ENCODE assay signal across 8 cellular contexts in the genomic region with DNA sequence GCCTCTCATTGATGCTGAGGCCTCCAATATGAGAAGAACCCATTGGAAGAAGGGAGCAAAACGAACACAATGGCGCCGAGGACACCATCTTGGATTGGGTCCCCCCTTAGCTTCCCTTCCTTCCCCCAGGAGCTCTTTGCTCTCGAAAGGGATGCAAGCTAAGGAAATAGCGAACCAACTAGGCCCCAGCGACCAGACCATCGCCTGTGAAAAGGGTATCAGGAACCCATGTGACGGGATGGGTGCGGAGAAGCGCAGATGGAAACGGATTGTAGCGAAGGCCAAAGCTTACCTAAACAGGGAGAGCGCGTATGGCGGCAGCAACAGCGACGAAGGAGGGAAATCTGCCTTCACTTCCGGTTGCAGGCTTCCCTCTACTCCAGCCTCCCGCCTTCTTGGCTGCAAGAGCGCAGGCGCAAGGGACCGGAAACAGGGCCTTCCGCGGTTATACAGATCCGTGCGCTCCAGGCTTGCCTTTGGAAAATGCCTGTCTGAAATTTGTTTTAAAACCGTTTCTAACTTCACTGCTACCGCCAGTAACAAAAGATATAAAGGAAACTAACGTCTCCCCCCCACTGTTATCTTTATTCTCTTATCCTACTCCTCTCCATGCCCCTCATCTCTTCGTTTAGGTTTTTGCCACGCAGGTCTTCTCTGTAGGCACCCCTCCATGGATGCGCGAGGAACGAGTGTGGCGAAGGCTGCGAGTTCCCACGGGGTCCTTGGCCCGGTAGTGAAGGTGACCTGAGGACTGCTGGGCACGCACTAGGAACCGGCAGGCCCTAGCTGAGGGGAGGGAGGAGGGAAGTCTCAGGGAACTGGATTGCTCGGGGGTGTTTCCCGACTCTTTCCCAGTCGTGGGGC. TPM values are rescaled to one million over a fixed set of nuclear protein-coding genes. Genes with fewer than 3 reads are reported as not detected.
A peak's percentile ranks its signal among the peaks of the same experiment; 100 is the strongest.
DNase-seq lines count a peak whose midpoint lies in the region; ATAC-seq lines count a peak whose summit lies in the region.

TSS of gene DDX39B (minus strand) at position 346 of the 864 bp plus-strand sequence. CDS start 1,471 bp downstream, outside the sequence.

- H3K9me3 ChIP-seq in CD4-positive, alpha-beta memory T cell (ENCODE audit: control insufficient read depth in 1 of 2, low read length in 2 of 2) = no peaks in the 10 kb centered on the region

- POLR2A ChIA-PET in CD4-positive, alpha-beta memory T cell (lab: Charles Lee; ENCODE audit: partially characterized antibody) = interaction anchor here (0.7 to 52.5 kb wide), 41 partner anchors 9 to 1430 kb away, joined by 3 to 3597 read pairs (median 5); partner anchors contain the start of genes ABHD16A, BAG6, C6orf47 and CLIC1

- ATAC-seq in GM19467 (IDR thresholded peaks at IDR 0.05; ENCODE audit: unreplicated experiment) = peak; percentile 51

- H3K27me3 ChIP-seq in CD4-positive, alpha-beta memory T cell (ENCODE audit: insufficient read depth, low read length) = no peaks in the 10 kb centered on the region

- peak within 1 kb of the TSS; percentile 94 to 100 (median 99) for H3K27ac Mint-ChIP-seq in CD4-positive, alpha-beta memory T cell

- peaks cover 38 to 63% (median 51%) of the 10 kb centered on the region in 4 donors for H3K4me1 Mint-ChIP-seq in CD4-positive, alpha-beta memory T cell

- peak within 1 kb of the TSS; percentile 96 to 99 (median 98) for H3K4me3 Mint-ChIP-seq in CD4-positive, alpha-beta memory T cell

- peaks cover 48% of the 10 kb centered on the region for H3K4me1 ChIP-seq in CD4-positive, alpha-beta memory T cell (ENCODE audit: insufficient read depth, low read length)

- peak; percentile 95 to 97 (median 96) for DNase-seq in CD4-positive, alpha-beta memory T cell
- DNase-seq in HS-5 (ENCODE audit: low read depth) = peak; percentile 96
- DNase-seq in NOMO-1 (lab: John Stamatoyannopoulos, UW; ENCODE audit: unreplicated experiment in 2 of 2) = peak; percentile 91 to 97
- peak; percentile 95 for DNase-seq in activated CD8-positive, alpha-beta memory T cell treated with anti-CD3 and anti-CD28 coated beads for 24 hours
- peak; percentile 93 for DNase-seq in effector CD4-positive, alpha-beta T cell
- peak; percentile 97 to 99 for DNase-seq in lung microvascular endothelial cell (ENCODE audit: low read depth in 2 of 2)
- peak; percentile 68 to 90 (median 80) for DNase-seq in stimulated activated CD4-positive, alpha-beta T cell treated with anti-CD3 and anti-CD28 coated beads, TNF-alpha, amount 100 ng/mL, for 4 hours (ENCODE audit: low read depth in 3 of 3)

- peak within 1 kb of the TSS; percentile 96 to 97 for H3K4me3 ChIP-seq in CD4-positive, alpha-beta memory T cell (ENCODE audit: low read length in 2 of 2)

- peak within 1 kb of the TSS; percentile 94 for H3K27ac ChIP-seq in CD4-positive, alpha-beta memory T cell (ENCODE audit: low read depth, low read length)

- H3K36me3 ChIP-seq in CD4-positive, alpha-beta memory T cell (ENCODE audit: insufficient read depth, low read length) = peaks cover 25% of the 10 kb centered on the region

- CTCF ChIA-PET in CD4-positive, alpha-beta memory T cell (lab: Charles Lee; ENCODE audit: partially characterized antibody) = interaction anchor here (1.0 to 35.1 kb wide), 14 partner anchors 9 to 284 kb away, joined by 3 to 1152 read pairs (median 6); partner anchors contain the start of genes BAG6, LST1, LTB and MICB

- H3K27me3 Mint-ChIP-seq in CD4-positive, alpha-beta memory T cell = no peaks in the 10 kb centered on the region

- peaks cover 0 to 4% (median 0%) of the 10 kb centered on the region in 8 donors for H3K9me3 Mint-ChIP-seq in CD4-positive, alpha-beta memory T cell

- peaks cover 32 to 44% of the 10 kb centered on the region in 2 donors for H3K36me3 Mint-ChIP-seq in CD4-positive, alpha-beta memory T cell

- intact Hi-C loops in CD4-positive, alpha-beta memory T cell (cut with micrococcal nuclease) = loop anchor here (1.0 to 5.0 kb wide), 7 partner anchors 30 to 275 kb away; partner anchors contain the start of genes BAG6, HLA-C, HSPA1A and HSPA1L

RNA-seq across cellular contexts. Expression of gene DDX39B, which starts in this region (rescaled TPM):
- 100 to 1,000 TPM; 729 to 737 TPM for total RNA-seq in CD4-positive, alpha-beta memory T cell
- polyA plus RNA-seq in CD4-positive, alpha-beta memory T cell = 10 to 100 TPM; 65.6 to 94.3 TPM
- 180 and 306 TPM in 2 replicates for total RNA-seq in lung microvascular endothelial cell

Comparison
In these comparisons a context has a peak if more than half of its experiments do, and no peak if none do; other contexts are left out.
1. Peak in every context shown above with its lines: DNase-seq, ATAC-seq, H3K4me3 ChIP-seq and H3K27ac ChIP-seq.